In genomic region chr1:74732960-74733615, GRCh38 we compare ENCODE assay signal across 1 cellular context.
TF ChIP-seq lines count a peak whose summit lies in the region.

Gene CRYZ (minus strand): TSS chr1:74733050. CDS start chr1:74724821, 8,229 bp downstream.
Gene TYW3 (plus strand): TSS chr1:74733152. CDS start chr1:74733245, 93 bp downstream.

TF ChIP-seq in HepG2, 621 proteins besides CTCF, POLR2A, EP300 and RAD21 (continued from another document and continues in another):
- TF ChIP-seq ZBTB10 (CRISPR knock-in tag; IDR thresholded peaks at IDR 0.05; ENCODE audit: borderline replicate concordance): no peak
- no peak for TF ChIP-seq PBX2 (CRISPR knock-in tag; IDR thresholded peaks at IDR 0.05)
- TF ChIP-seq DRAP1 (CRISPR knock-in tag; IDR thresholded peaks at IDR 0.05): peak; percentile 78
- TF ChIP-seq IRF9 (CRISPR knock-in tag; IDR thresholded peaks at IDR 0.05; ENCODE audit: borderline replicate concordance): peak; percentile 87
- TF ChIP-seq ZNF687 (CRISPR knock-in tag; IDR thresholded peaks at IDR 0.05): peak; percentile 93
- TF ChIP-seq MED8 (CRISPR knock-in tag; IDR thresholded peaks at IDR 0.05; ENCODE audit: insufficient replicate concordance): peak; percentile 88
- TF ChIP-seq POLR2G (IDR thresholded peaks at IDR 0.05; ENCODE audit: low read depth, low read length): peak; percentile 92
- no peak for TF ChIP-seq ZNF660 (CRISPR knock-in tag; IDR thresholded peaks at IDR 0.05; ENCODE audit: borderline replicate concordance, low read depth)
- no peak for TF ChIP-seq EHMT2 (IDR thresholded peaks at IDR 0.05; ENCODE audit: borderline replicate concordance, low read depth, low read length)
- TF ChIP-seq ZNF7 (CRISPR knock-in tag; IDR thresholded peaks at IDR 0.05): no peak
- TF ChIP-seq SP140L (CRISPR knock-in tag; IDR thresholded peaks at IDR 0.05; ENCODE audit: borderline replicate concordance): no peak
- TF ChIP-seq ATF4 (CRISPR knock-in tag; IDR thresholded peaks at IDR 0.05): no peak
- TF ChIP-seq SSRP1 (CRISPR knock-in tag; IDR thresholded peaks at IDR 0.05): no peak
- TF ChIP-seq ARHGAP35 (CRISPR knock-in tag; IDR thresholded peaks at IDR 0.05; ENCODE audit: borderline replicate concordance): peak; percentile 85
- no peak; the same call in 1 of the 2 replicates for TF ChIP-seq TGIF2 (CRISPR knock-in tag; IDR thresholded peaks at IDR 0.05)
- TF ChIP-seq ZNF335 (CRISPR knock-in tag; IDR thresholded peaks at IDR 0.05): peak; percentile 97
- no peak; the same call in 1 of the 2 replicates for TF ChIP-seq MAF1 (CRISPR knock-in tag; IDR thresholded peaks at IDR 0.05; ENCODE audit: borderline replicate concordance)
- peak; percentile 50; the same call in 1 of the 2 replicates for TF ChIP-seq TARDBP (CRISPR knock-in tag; IDR thresholded peaks at IDR 0.05)
- no peak for TF ChIP-seq CBX2 (IDR thresholded peaks at IDR 0.05; ENCODE audit: low read depth, low read length)
- TF ChIP-seq CBX2 (CRISPR knock-in tag; IDR thresholded peaks at IDR 0.05; ENCODE audit: low read depth): 0 out of 2 replicates have a peak, but pooled peaks have one; percentile 14
- 0 out of 2 replicates have a peak, but pooled peaks have one; percentile 45 for TF ChIP-seq ZNF879 (CRISPR knock-in tag; IDR thresholded peaks at IDR 0.05)
- TF ChIP-seq SAP130 (CRISPR knock-in tag; IDR thresholded peaks at IDR 0.05; ENCODE audit: low read depth): peak; percentile 90
- no peak for TF ChIP-seq MATR3 (CRISPR knock-in tag; IDR thresholded peaks at IDR 0.05)
- 0 out of 2 replicates have a peak, but pooled peaks have one; percentile 9 for TF ChIP-seq ZBTB33 (CRISPR knock-in tag; IDR thresholded peaks at IDR 0.05)
- TF ChIP-seq MTA1 (CRISPR knock-in tag; IDR thresholded peaks at IDR 0.05; ENCODE audit: borderline replicate concordance): no peak; the same call in 1 of the 2 replicates
- no peak for TF ChIP-seq MAFK (conservative IDR thresholded peaks at IDR 0.05 in 1 of 2, IDR thresholded peaks at IDR 0.05 in 1 of 2; ENCODE audit: low read length in 2 of 2)
- TF ChIP-seq RFX5 (IDR thresholded peaks at IDR 0.05; ENCODE audit: low read depth, low read length): no peak
- TF ChIP-seq FOXO1 (CRISPR knock-in tag; IDR thresholded peaks at IDR 0.05): peak; percentile 49; the same call in 1 of the 2 replicates
- no peak for TF ChIP-seq ZNF878 (CRISPR knock-in tag; IDR thresholded peaks at IDR 0.05)
- TF ChIP-seq DNMT1 (CRISPR knock-in tag; IDR thresholded peaks at IDR 0.05): 0 out of 2 replicates have a peak, but pooled peaks have one; percentile 76
- TF ChIP-seq ZSCAN30 (CRISPR knock-in tag; IDR thresholded peaks at IDR 0.05): 0 out of 2 replicates have a peak, but pooled peaks have one; percentile 48
- no peak for TF ChIP-seq SYNCRIP (IDR thresholded peaks at IDR 0.05; ENCODE audit: insufficient read depth, low read depth, low read length)
- no peak for TF ChIP-seq ZFP36 (IDR thresholded peaks at IDR 0.05; ENCODE audit: borderline replicate concordance, low read depth, low read length, partially characterized antibody)
- no peak for TF ChIP-seq ZNF770 (CRISPR knock-in tag; IDR thresholded peaks at IDR 0.05)
- peak; percentile 33; the same call in 1 of the 2 replicates for TF ChIP-seq IRF2 (CRISPR knock-in tag; IDR thresholded peaks at IDR 0.05)
- no peak for TF ChIP-seq ELK4 (CRISPR knock-in tag; IDR thresholded peaks at IDR 0.05; ENCODE audit: borderline replicate concordance)
- TF ChIP-seq CEBPG (CRISPR knock-in tag; IDR thresholded peaks at IDR 0.05): peak; percentile 38; the same call in 1 of the 2 replicates
- no peak for TF ChIP-seq NFE2L1 (CRISPR knock-in tag; IDR thresholded peaks at IDR 0.05; ENCODE audit: borderline replicate concordance)
- TF ChIP-seq NCOA2 (CRISPR knock-in tag; IDR thresholded peaks at IDR 0.05): peak; percentile 65
- no peak; the same call in 1 of the 2 replicates for TF ChIP-seq ZBTB3 (CRISPR knock-in tag; IDR thresholded peaks at IDR 0.05; ENCODE audit: borderline replicate concordance, low read depth)
- TF ChIP-seq ZNF772 (CRISPR knock-in tag; IDR thresholded peaks at IDR 0.05): peak; percentile 89
- peak; percentile 78 for TF ChIP-seq ZNF143 (CRISPR knock-in tag; IDR thresholded peaks at IDR 0.05)
- peak; percentile 74 for TF ChIP-seq ZNF468 (CRISPR knock-in tag; IDR thresholded peaks at IDR 0.05)
- TF ChIP-seq ZNF672 (CRISPR knock-in tag; IDR thresholded peaks at IDR 0.05): no peak
- no peak for TF ChIP-seq ZFP37 (CRISPR knock-in tag; IDR thresholded peaks at IDR 0.05; ENCODE audit: borderline replicate concordance)
- no peak for TF ChIP-seq FIP1L1 (IDR thresholded peaks at IDR 0.05; ENCODE audit: borderline replicate concordance, insufficient read depth, low read depth, low read length)
- no peak for TF ChIP-seq JDP2 (CRISPR knock-in tag; IDR thresholded peaks at IDR 0.05; ENCODE audit: borderline replicate concordance)
